ENCODE assay signal across 9 cellular contexts in genomic region chr15:90718232-90718631, GRCh38. TPM values are rescaled to one million over a fixed set of nuclear protein-coding genes. Genes with fewer than 3 reads are reported as not detected.
A peak's percentile ranks its signal among the peaks of the same experiment; 100 is the strongest.
DNase-seq lines count a peak whose midpoint lies in the region; ATAC-seq and TF ChIP-seq lines count a peak whose summit lies in the region.
"Had no signal": no experiment of that assay in that cellular context is flagged by ENCODE, and none has a peak within 500 bp of the region (broad histone marks: within the 10 kb centered on the region; RNA-seq: fewer than 3 reads in every experiment).

No MANE protein-coding gene starts in this region.

- no peaks in the 10 kb centered on the region for H3K9me3 Mint-ChIP-seq in activated T-cell treated with anti-CD3 and anti-CD28 coated beads, Interleukin-2, amount 50 U/mL, for 24 hours

- H3K9ac ChIP-seq in skeletal muscle satellite cell (ENCODE audit: low read depth, low read length): peak overlapping the region; percentile 80

- no peaks in the 10 kb centered on the region for H3K27me3 ChIP-seq in skeletal muscle satellite cell (ENCODE audit: control insufficient read depth, insufficient read depth, low read length)

- no peak for DNase-seq in activated T-cell treated with anti-CD3 and anti-CD28 coated beads, Interleukin-2, amount 50 U/mL, for 24 hours
- no peak for DNase-seq in activated T-cell treated with anti-CD3 and anti-CD28 coated beads for 4 hours
- peak; percentile 24 for DNase-seq in RKO (ENCODE audit: low spot score)
- peak; percentile 46 to 62 for DNase-seq in erythroblast (lab: John Stamatoyannopoulos, UW)
- DNase-seq in NCI-H1417 treated with DMSO at 0.1 percent for 48 hours (lab: John Stamatoyannopoulos, UW): no peak
- no peak for DNase-seq in left lobe of liver (ENCODE audit: low spot score)
- DNase-seq: NCI-H2081 had no signal

- no peaks in the 10 kb centered on the region for H3K27me3 Mint-ChIP-seq in activated T-cell treated with anti-CD3 and anti-CD28 coated beads, Interleukin-2, amount 50 U/mL, for 24 hours

- H3K4me3 ChIP-seq in skeletal muscle satellite cell (ENCODE audit: low read length): peak overlapping the region; percentile 79

- peaks cover 43% of the 10 kb centered on the region for H3K36me3 Mint-ChIP-seq in activated T-cell treated with anti-CD3 and anti-CD28 coated beads, Interleukin-2, amount 50 U/mL, for 24 hours (ENCODE audit: low read depth)

- H3K4me2 ChIP-seq in skeletal muscle satellite cell (ENCODE audit: low read length): peak overlapping the region; percentile 96

- no peak for TF ChIP-seq POLR2A in erythroblast (IDR thresholded peaks at IDR 0.05; ENCODE audit: low read length)

- ATAC-seq in GM18867 (IDR thresholded peaks at IDR 0.05; ENCODE audit: unreplicated experiment) (no peak), left lobe of liver (no peak)

- H3K4me1 Mint-ChIP-seq in activated T-cell treated with anti-CD3 and anti-CD28 coated beads, Interleukin-2, amount 50 U/mL, for 24 hours (ENCODE audit: low read depth): peaks cover 24% of the 10 kb centered on the region

- H3K27ac Mint-ChIP-seq in activated T-cell treated with anti-CD3 and anti-CD28 coated beads, Interleukin-2, amount 50 U/mL, for 24 hours: peak overlapping the region; percentile 98

- no peaks in the 10 kb centered on the region for H3K36me3 ChIP-seq in skeletal muscle satellite cell (ENCODE audit: insufficient read depth, low read length)

- peak overlapping the region; percentile 99 for H3K4me3 Mint-ChIP-seq in activated T-cell treated with anti-CD3 and anti-CD28 coated beads, Interleukin-2, amount 50 U/mL, for 24 hours

- no peaks in the 10 kb centered on the region for H3K9me3 ChIP-seq in skeletal muscle satellite cell (replicated peaks; ENCODE audit: low read length)

- peaks cover 7% of the 10 kb centered on the region for H3K4me1 ChIP-seq in skeletal muscle satellite cell (ENCODE audit: control insufficient read depth, insufficient read depth, low read length)

RNA-seq across cellular contexts. Expression of gene BLM, which starts 1.1 kb away (rescaled TPM):
- total RNA-seq in skeletal muscle satellite cell (2012; rRNA removed): 5.5 and 7.1 TPM in 2 replicates
- total RNA-seq in left lobe of liver: 0.68 TPM

Comparison
In these comparisons a context has a peak if more than half of its experiments do, and no peak if none do; other contexts are left out.
1. DNase-seq: peak in RKO (single experiment) and erythroblast (2 of 2); none in activated T-cell treated with anti-CD3 and anti-CD28 coated beads, Interleukin-2, amount 50 U/mL, for 24 hours (single experiment), activated T-cell treated with anti-CD3 and anti-CD28 coated beads for 4 hours (single experiment), NCI-H1417 treated with DMSO at 0.1 percent for 48 hours (single experiment) and left lobe of liver (single experiment).